In the genomic region with DNA sequence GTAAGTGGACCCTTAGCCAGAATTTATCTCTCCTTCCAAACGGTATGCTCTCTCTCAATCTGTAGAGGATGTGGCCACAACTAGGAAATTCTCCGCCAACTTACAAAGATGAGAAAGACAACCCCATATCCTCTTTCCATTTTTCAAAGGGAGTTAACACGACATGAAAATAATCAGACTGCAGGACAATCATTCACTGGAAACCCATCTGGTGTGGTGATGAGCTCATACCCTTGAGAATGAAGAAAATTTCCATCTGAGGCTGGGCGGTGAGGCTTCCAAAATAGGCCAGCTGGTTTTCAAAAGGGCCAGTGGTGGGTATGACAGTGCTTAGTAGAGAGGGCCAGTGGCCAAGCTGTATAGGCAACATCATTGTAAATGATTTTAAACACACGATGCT, we compare ENCODE assay signal across 12 cellular contexts.
A peak's percentile ranks its signal among the peaks of the same experiment; 100 is the strongest.
DNase-seq lines count a peak whose midpoint lies in the region; ATAC-seq, FAIRE-seq and TF ChIP-seq lines count a peak whose summit lies in the region.
"Had no signal": no experiment of that assay in that cellular context is flagged by ENCODE, and none has a peak within 500 bp of the region (broad histone marks: within the 10 kb centered on the region; RNA-seq: fewer than 3 reads in every experiment).

No MANE protein-coding gene starts in this region.

- H2AFZ ChIP-seq in mammary epithelial cell (ENCODE audit: low read depth, low read length) (peak overlapping the region; percentile 4), astrocyte (ENCODE audit: low read depth, low read length) (no peak overlapping the region)

- H3K9ac ChIP-seq in mammary epithelial cell (ENCODE audit: insufficient read depth, low read length) (no peak overlapping the region), astrocyte (ENCODE audit: low read length) (peak overlapping the region; percentile 54)

- H3K9me3 Mint-ChIP-seq in astrocyte (ENCODE audit: unreplicated experiment), result no peaks in the 10 kb centered on the region
- H3K9me3 Mint-ChIP-seq: activated B cell treated with CpG ODN at 0.5 μM for 24 hours, type B pancreatic cell had no signal

- H3K27ac Mint-ChIP-seq in astrocyte (ENCODE audit: unreplicated experiment), result peak overlapping the region; percentile 95
- H3K27ac Mint-ChIP-seq: activated B cell treated with CpG ODN at 0.5 μM for 24 hours, type B pancreatic cell had no signal

- no peak overlapping the region for H3K4me3 Mint-ChIP-seq in astrocyte (ENCODE audit: unreplicated experiment)
- H3K4me3 Mint-ChIP-seq: activated B cell treated with CpG ODN at 0.5 μM for 24 hours, type B pancreatic cell had no signal

- H3K27ac ChIP-seq in mammary epithelial cell (ENCODE audit: insufficient read depth, low read depth, low read length) (no peak overlapping the region), breast epithelium (no peak overlapping the region), astrocyte (ENCODE audit: low read depth, low read length) (peak overlapping the region; percentile 87), heart right ventricle (peak overlapping the region in 7 of 10 donors; percentile 18 to 74 (median 48)), tibial artery (peak overlapping the region; percentile 77)
- H3K27ac ChIP-seq: A549 had no signal

- H3K4me3 ChIP-seq in mammary epithelial cell (replicated peaks in 1 of 3; ENCODE audit: insufficient read depth in 1 of 3, low read depth in 2 of 3, low read length in 3 of 3) (no peak overlapping the region), breast epithelium (no peak overlapping the region), astrocyte (ENCODE audit: insufficient read depth, low read depth, low read length) (no peak overlapping the region), heart right ventricle (no peak overlapping the region), tibial artery (no peak overlapping the region)
- H3K4me3 ChIP-seq: A549 had no signal

- 72% methylated on average over 5 of the region's 5 CpGs for WGBS in mammary epithelial cell (ENCODE audit: low coverage, missing lambda C conversion rate)
- 42 to 57% methylated on average over 5 of the region's 5 CpGs for WGBS in heart right ventricle, 2 donors

- no peak for TF ChIP-seq POLR2A in breast epithelium (IDR thresholded peaks at IDR 0.05)

- no peaks in the 10 kb centered on the region for H3K36me3 ChIP-seq in mammary epithelial cell (ENCODE audit: insufficient read depth, low read length)
- no peaks in the 10 kb centered on the region for H3K36me3 ChIP-seq in breast epithelium
- no peaks in the 10 kb centered on the region for H3K36me3 ChIP-seq in astrocyte (ENCODE audit: insufficient read depth, low read length)
- no peaks in the 10 kb centered on the region for H3K36me3 ChIP-seq in heart right ventricle
- no peaks in the 10 kb centered on the region for H3K36me3 ChIP-seq in tibial artery

- in situ Hi-C loops in mammary epithelial cell (cut with MboI; ENCODE audit: low sequenced_read_pairs in 2 of 2), result no loop called here

- intact Hi-C loops in mammary epithelial cell (cut with micrococcal nuclease), result loop anchor here (10.0 kb wide), 1 partner anchor 156 kb away; no protein-coding TSS in a partner anchor
- intact Hi-C loops in breast epithelium (cut with DNase I; ENCODE audit: low total_unique reads), result no loop called here
- intact Hi-C loops in heart right ventricle (cut with DNase I), result loop anchor here in 1 of 10 donors (5.0 kb wide), 1 partner anchor 174 kb away; no protein-coding TSS in a partner anchor
- intact Hi-C loops in tibial artery (cut with DNase I; ENCODE audit: low total_unique reads), result no loop called here

- FAIRE-seq in astrocyte (lab: Jason Lieb, UNC), result peak; percentile 99
- FAIRE-seq: A549 had no signal

- H3K27me3 ChIP-seq in mammary epithelial cell (ENCODE audit: insufficient read depth, low read length), result no peaks in the 10 kb centered on the region
- no peaks in the 10 kb centered on the region for H3K27me3 ChIP-seq in breast epithelium
- no peaks in the 10 kb centered on the region for H3K27me3 ChIP-seq in astrocyte (ENCODE audit: insufficient read depth, low read length)
- no peaks in the 10 kb centered on the region for H3K27me3 ChIP-seq in heart right ventricle
- no peaks in the 10 kb centered on the region for H3K27me3 ChIP-seq in tibial artery

- no peaks in the 10 kb centered on the region for H3K36me3 Mint-ChIP-seq in astrocyte (ENCODE audit: low read depth, unreplicated experiment)

- CTCF ChIA-PET in mammary epithelial cell (lab: Charles Lee; ENCODE audit: low non-redundant PET), result no interaction called here

- no peaks in the 10 kb centered on the region for H3K27me3 Mint-ChIP-seq in astrocyte (ENCODE audit: low read depth, unreplicated experiment)

- H4K20me1 ChIP-seq in mammary epithelial cell (ENCODE audit: insufficient read depth, low read length) (no peaks in the 10 kb centered on the region), astrocyte (ENCODE audit: insufficient read depth, low read length) (no peaks in the 10 kb centered on the region)

- ATAC-seq in heart right ventricle, result peak in 5 of 8 donors; percentile 21 to 74 (median 50)
- ATAC-seq: A549 had no signal

- TF ChIP-seq CTCF in mammary epithelial cell (conservative IDR thresholded peaks at IDR 0.05 in 1 of 2, IDR thresholded peaks at IDR 0.05 in 1 of 2; ENCODE audit: extremely low read depth in 1 of 2, insufficient read depth in 1 of 2, low read depth in 1 of 2, low read length in 2 of 2) (no peak), breast epithelium (IDR thresholded peaks at IDR 0.05) (no peak), astrocyte (IDR thresholded peaks at IDR 0.05; ENCODE audit: insufficient read depth, low read depth, low read length) (no peak), heart right ventricle (IDR thresholded peaks at IDR 0.05) (no peak), tibial artery (IDR thresholded peaks at IDR 0.05) (no peak)

- BruUV-seq in mammary epithelial cell (replicated peaks; lab: Mats Ljungman, UMichigan), result no TSS peak

- no peaks in the 10 kb centered on the region for H3K9me3 ChIP-seq in mammary epithelial cell (replicated peaks; ENCODE audit: insufficient read depth, low read length)
- H3K9me3 ChIP-seq in breast epithelium, result no peaks in the 10 kb centered on the region
- no peaks in the 10 kb centered on the region for H3K9me3 ChIP-seq in astrocyte (ENCODE audit: insufficient read depth, low read depth, low read length)
- no peaks in the 10 kb centered on the region for H3K9me3 ChIP-seq in heart right ventricle
- no peaks in the 10 kb centered on the region for H3K9me3 ChIP-seq in tibial artery
- H3K9me3 ChIP-seq: A549 had no signal

- dilution Hi-C loops in mammary epithelial cell (cut with HindIII; ENCODE audit: low sequenced_read_pairs), result no loop called here

- no peak overlapping the region for H3K4me2 ChIP-seq in mammary epithelial cell (ENCODE audit: insufficient read depth, low read depth, low read length)
- peak overlapping the region; percentile 61 for H3K4me2 ChIP-seq in astrocyte (ENCODE audit: low read length)
- H3K4me2 ChIP-seq: A549 had no signal

- H3K4me1 Mint-ChIP-seq in astrocyte (ENCODE audit: low read depth, unreplicated experiment), result peaks cover 40% of the 10 kb centered on the region
- H3K4me1 Mint-ChIP-seq: activated B cell treated with CpG ODN at 0.5 μM for 24 hours had no signal

- H3K4me1 ChIP-seq in mammary epithelial cell (ENCODE audit: insufficient read depth, low read length) (peaks cover 12% of the 10 kb centered on the region), breast epithelium (no peaks in the 10 kb centered on the region), astrocyte (ENCODE audit: insufficient read depth, low read length) (peaks cover 25% of the 10 kb centered on the region), heart right ventricle (peaks cover 0 to 26% (median 13%) of the 10 kb centered on the region in 9 donors), tibial artery (peaks cover 0 to 50% (median 20%) of the 10 kb centered on the region in 4 donors)
- H3K4me1 ChIP-seq: A549 had no signal

- DNase-seq in mammary epithelial cell, result peak; percentile 54
- DNase-seq in breast epithelium (ENCODE audit: low spot score in 2 of 2), result no peak
- peak; percentile 99 for DNase-seq in astrocyte (ENCODE audit: low read depth)
- DNase-seq in heart right ventricle, result no peak
- DNase-seq in tibial artery, result no peak
- DNase-seq in activated T-cell treated with anti-CD3 and anti-CD28 coated beads, Interleukin-2, amount 50 U/mL, for 48 hours, result no peak
- no peak for DNase-seq in activated CD8-positive, alpha-beta memory T cell treated with anti-CD3 and anti-CD28 coated beads, Interleukin-2, amount 50 U/mL, for 48 hours
- no peak for DNase-seq in stimulated activated CD4-positive, alpha-beta T cell treated with anti-CD3 and anti-CD28 coated beads, Interleukin-12 subunit alpha, Interleukin-12 subunit beta, amount 100 ng/mL, for 4 hours
- DNase-seq: activated B cell treated with CpG ODN at 0.5 μM for 24 hours; activated naive CD4-positive, alpha-beta T cell treated with Interleukin-2 at 50 U/mL for 16 hours had no signal

- H3K79me2 ChIP-seq in mammary epithelial cell (ENCODE audit: insufficient read depth, low read length) (no peaks in the 10 kb centered on the region), astrocyte (ENCODE audit: insufficient read depth, low read length) (no peaks in the 10 kb centered on the region)

Comparison
In these comparisons a context has a peak if more than half of its experiments do, and no peak if none do; other contexts are left out.
1. DNase-seq: peak in mammary epithelial cell (single experiment) and astrocyte (single experiment); none in breast epithelium (0 of 2), heart right ventricle (0 of 2), tibial artery (0 of 2), activated T-cell treated with anti-CD3 and anti-CD28 coated beads, Interleukin-2, amount 50 U/mL, for 48 hours (0 of 2), activated CD8-positive, alpha-beta memory T cell treated with anti-CD3 and anti-CD28 coated beads, Interleukin-2, amount 50 U/mL, for 48 hours (single experiment) and stimulated activated CD4-positive, alpha-beta T cell treated with anti-CD3 and anti-CD28 coated beads, Interleukin-12 subunit alpha, Interleukin-12 subunit beta, amount 100 ng/mL, for 4 hours (single experiment).
2. H3K27ac ChIP-seq: peak in astrocyte (single experiment), heart right ventricle (7 of 10) and tibial artery (2 of 2); none in mammary epithelial cell (single experiment) and breast epithelium (0 of 2).